ENCODE assay signal across 10 cellular contexts in the genomic region with DNA sequence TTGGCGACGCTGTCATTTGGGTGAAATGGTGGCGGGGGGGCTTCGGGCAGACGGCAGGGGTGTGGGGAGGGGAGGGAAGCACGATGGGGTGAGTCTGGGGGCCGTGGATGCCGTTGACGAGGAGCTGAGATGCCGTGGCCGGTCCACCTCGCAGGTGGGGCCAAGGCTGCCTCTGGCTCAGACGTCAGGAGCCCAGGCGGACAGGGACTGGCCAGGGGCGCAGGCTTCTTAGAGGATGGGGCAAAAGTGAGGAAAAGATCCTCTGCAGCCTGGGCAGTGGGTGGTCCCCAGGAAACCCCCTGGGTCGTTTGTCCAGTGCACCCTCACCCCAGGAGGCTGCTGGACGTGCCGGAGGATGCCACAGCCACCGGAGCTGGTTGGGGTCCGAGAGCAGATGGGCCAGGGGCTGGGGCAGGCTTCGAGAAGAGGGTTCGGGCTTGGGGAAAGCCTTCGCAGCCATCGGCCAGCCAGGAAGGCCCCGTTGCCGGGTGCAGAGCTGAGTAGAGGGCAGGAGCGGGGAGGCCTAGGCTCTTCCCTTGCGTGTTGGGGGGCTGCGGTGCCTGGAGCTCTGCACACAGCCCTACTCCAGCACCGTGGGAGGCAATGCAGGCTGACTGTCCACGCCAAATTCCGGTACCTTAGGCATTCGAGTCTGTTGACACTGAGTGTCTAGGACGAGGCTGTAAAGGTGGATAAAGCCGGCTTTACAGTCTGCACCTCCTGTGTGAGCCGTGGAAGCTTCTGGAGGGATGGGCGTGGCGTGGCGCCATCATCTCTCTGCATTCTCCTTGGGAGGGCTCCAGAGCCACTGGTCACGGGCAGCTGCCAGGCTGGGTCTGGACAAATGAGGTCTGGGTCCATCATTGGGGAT. TPM values are rescaled to one million over a fixed set of nuclear protein-coding genes. Genes with fewer than 3 reads are reported as not detected.
DNase-seq lines count a peak whose midpoint lies in the region; ATAC-seq, FAIRE-seq and TF ChIP-seq lines count a peak whose summit lies in the region.
"Had no signal": no experiment of that assay in that cellular context is flagged by ENCODE, and none has a peak within 500 bp of the region (broad histone marks: within the 10 kb centered on the region; RNA-seq: fewer than 3 reads in every experiment).

No MANE protein-coding gene starts in this region.

- TF ChIP-seq POLR2A in GM12878 (IDR thresholded peaks at IDR 0.05; ENCODE audit: low read depth, low read length) (no peak), HepG2 (IDR thresholded peaks at IDR 0.05; ENCODE audit: insufficient read depth in 1 of 2, low read depth in 2 of 2, low read length in 2 of 2) (no peak)

- TF ChIP-seq RAD21 in GM12878 (IDR thresholded peaks at IDR 0.05; ENCODE audit: insufficient read depth, low read depth, low read length) (no peak), HepG2 (CRISPR knock-in tag; IDR thresholded peaks at IDR 0.05) (no peak)

- H3K27me3 ChIP-seq in GM12878 (replicated peaks in 1 of 2; ENCODE audit: control insufficient read depth in 2 of 2, insufficient read depth in 2 of 2, low read length in 1 of 2): peaks cover 11 to 12% of the 10 kb centered on the region in 2 experiments
- peaks cover 38 to 73% of the 10 kb centered on the region in 2 experiments for H3K27me3 ChIP-seq in HepG2 (ENCODE audit: control insufficient read depth in 1 of 2, insufficient read depth in 2 of 2, low read length in 2 of 2)

- CTCF ChIA-PET in GM12878 (lab: Yijun Ruan, JAX): no interaction called here
- CTCF ChIA-PET in HepG2 (lab: Yijun Ruan, JAX; ENCODE audit: low intra/inter-chr PET ratio, low total read pairs): no interaction called here

- DNase-seq in activated T-cell treated with anti-CD3 and anti-CD28 coated beads, Interleukin-2, amount 50 U/mL, for 4 hours: no peak
- no peak for DNase-seq in activated T-cell treated with anti-CD3 and anti-CD28 coated beads, Interleukin-2, amount 50 U/mL, for 48 hours
- DNase-seq in GM12878 (ENCODE audit: low read depth, low spot score): no peak
- no peak for DNase-seq in HepG2 (ENCODE audit: low spot score)
- no peak for DNase-seq in cortex of kidney (lab: John Stamatoyannopoulos, UW)
- no peak for DNase-seq in SW 1271 (lab: John Stamatoyannopoulos, UW)
- DNase-seq in SIG-M5 treated with dmso at 0.1 percent for 504 hours (lab: John Stamatoyannopoulos, UW; ENCODE audit: unreplicated experiment): no peak
- DNase-seq: activated CD4-positive, alpha-beta T cell treated with anti-CD3 and anti-CD28 coated beads for 48 hours; brain microvascular endothelial cell had no signal

- H3K9me3 ChIP-seq in GM12878 (replicated peaks; ENCODE audit: control insufficient read depth, insufficient read depth, low read length) (no peaks in the 10 kb centered on the region), HepG2 (ENCODE audit: low read length) (no peaks in the 10 kb centered on the region)

- SMC1A ChIA-PET in GM12878 (lab: Charles Lee; ENCODE audit: uncharacterized antibody, unreplicated experiment): no interaction called here

- no peaks in the 10 kb centered on the region for H3K79me2 ChIP-seq in GM12878 (ENCODE audit: control insufficient read depth, insufficient read depth, low read length)
- no peaks in the 10 kb centered on the region for H3K79me2 ChIP-seq in HepG2 (ENCODE audit: insufficient read depth, low read length)

- peaks cover 11% of the 10 kb centered on the region for H3K4me1 Mint-ChIP-seq in activated T-cell treated with anti-CD3 and anti-CD28 coated beads, Interleukin-2, amount 50 U/mL, for 4 hours (ENCODE audit: low read depth)

- H3K27ac ChIP-seq in GM12878 (ENCODE audit: control insufficient read depth, insufficient read depth): no peak overlapping the region
- H3K27ac ChIP-seq in HepG2 (ENCODE audit: extremely low read length, insufficient read depth, low read length): no peak overlapping the region
- H3K27ac ChIP-seq in temporal lobe (ENCODE audit: low read depth, low read length): peak overlapping the region; percentile 89
- H3K27ac ChIP-seq: brain microvascular endothelial cell had no signal

- TF ChIP-seq EP300 in GM12878 (IDR thresholded peaks at IDR 0.05; ENCODE audit: borderline replicate concordance in 1 of 2, control insufficient read depth in 1 of 2, low read depth in 2 of 2, low read length in 2 of 2) (no peak), HepG2 (IDR thresholded peaks at IDR 0.05; ENCODE audit: low read depth in 2 of 2, low read length in 2 of 2) (no peak), HepG2 (CRISPR knock-in tag; IDR thresholded peaks at IDR 0.05; ENCODE audit: borderline replicate concordance) (no peak)

- FAIRE-seq in GM12878 (lab: Jason Lieb, UNC) (no peak), HepG2 (lab: Jason Lieb, UNC) (no peak)

- TF ChIP-seq CTCF in GM12878 (IDR thresholded peaks at IDR 0.05 in 2 of 3, conservative IDR thresholded peaks at IDR 0.05 in 1 of 3; ENCODE audit: control insufficient read depth in 2 of 3, extremely low read depth in 1 of 3, insufficient read depth in 1 of 3, low read depth in 3 of 3, low read length in 3 of 3) (no peak), HepG2 (CRISPR knock-in tag; IDR thresholded peaks at IDR 0.05) (no peak)

- no peaks in the 10 kb centered on the region for H3K9me3 Mint-ChIP-seq in activated T-cell treated with anti-CD3 and anti-CD28 coated beads, Interleukin-2, amount 50 U/mL, for 4 hours

- no peaks in the 10 kb centered on the region for H4K20me1 ChIP-seq in GM12878 (ENCODE audit: control insufficient read depth, insufficient read depth)
- peaks cover 16% of the 10 kb centered on the region; the same call in 1 of the 2 replicates for H4K20me1 ChIP-seq in HepG2 (ENCODE audit: insufficient read depth, low read length)

- BruUV-seq in GM12878 (replicated peaks; lab: Mats Ljungman, UMichigan) (no TSS peak), HepG2 (replicated peaks; lab: Mats Ljungman, UMichigan) (no TSS peak)

- H3K36me3 ChIP-seq in GM12878 (ENCODE audit: control insufficient read depth in 2 of 2, insufficient read depth in 2 of 2, low read length in 1 of 2) (no peaks in the 10 kb centered on the region), HepG2 (replicated peaks in 1 of 2; ENCODE audit: control insufficient read depth in 1 of 2, insufficient read depth in 2 of 2, low read length in 2 of 2) (no peaks in the 10 kb centered on the region)
- H3K36me3 ChIP-seq: brain microvascular endothelial cell had no signal

- POLR2A ChIA-PET in GM12878 (lab: Charles Lee): no interaction called here
- POLR2A ChIA-PET in HepG2 (lab: Yijun Ruan, JAX): no interaction called here

- peak overlapping the region; percentile 75 for H3K4me3 Mint-ChIP-seq in activated T-cell treated with anti-CD3 and anti-CD28 coated beads, Interleukin-2, amount 50 U/mL, for 4 hours

- in situ Hi-C loops in GM12878 (cut with MboI): no loop called here
- in situ Hi-C loops in HepG2 (cut with HindIII; ENCODE audit: extremely low pct_ligation_motif_present, low pct_unique_long_range_greater_than_20kb): no loop called here

- ATAC-seq in activated T-cell treated with anti-CD3 and anti-CD28 coated beads, Interleukin-2, amount 50 U/mL, for 4 hours: no peak
- ATAC-seq in GM12878 (no peak), HepG2 (0 out of 3 replicates have a peak, but pooled peaks have one; percentile 1)

- H3K4me3 ChIP-seq in GM12878 (no peak overlapping the region), HepG2 (replicated peaks in 1 of 3; ENCODE audit: insufficient read depth in 1 of 3, low read depth in 2 of 3, low read length in 3 of 3) (peak overlapping the region in 1 of 3 experiments; percentile 14; a peak in 1 of 6 replicates)

- H3K36me3 Mint-ChIP-seq in activated T-cell treated with anti-CD3 and anti-CD28 coated beads, Interleukin-2, amount 50 U/mL, for 4 hours (ENCODE audit: insufficient read depth): no peaks in the 10 kb centered on the region

- H2AFZ ChIP-seq in GM12878 (ENCODE audit: control insufficient read depth, low read depth, low read length) (no peak overlapping the region), HepG2 (ENCODE audit: low read length) (no peak overlapping the region)

- WGBS in GM12878 (ENCODE audit: insufficient coverage, insufficient replicate concordance, low lambda C conversion rate, missing lambda C conversion rate): 30% methylated on average over 31 of the region's 40 CpGs
- 20% methylated on average over 27 of the region's 40 CpGs for WGBS in HepG2 (ENCODE audit: low lambda C conversion rate)

- peaks cover 50% of the 10 kb centered on the region for H3K27me3 Mint-ChIP-seq in activated T-cell treated with anti-CD3 and anti-CD28 coated beads, Interleukin-2, amount 50 U/mL, for 4 hours (ENCODE audit: low read depth)

- intact Hi-C loops in GM12878 (cut with micrococcal nuclease; ENCODE audit: unreplicated experiment) (no loop called here), HepG2 (cut with micrococcal nuclease; ENCODE audit: unreplicated experiment) (no loop called here)

- no peaks in the 10 kb centered on the region for H3K4me1 ChIP-seq in GM12878 (ENCODE audit: control insufficient read depth, insufficient read depth, low read length)
- peaks cover 53% of the 10 kb centered on the region for H3K4me1 ChIP-seq in HepG2 (ENCODE audit: insufficient read depth, low read length)

- RAD21 ChIA-PET in GM12878 (lab: Charles Lee; ENCODE audit: unreplicated experiment): no interaction called here

- H3K4me2 ChIP-seq in GM12878 (ENCODE audit: control insufficient read depth, insufficient read depth) (no peak overlapping the region), HepG2 (ENCODE audit: low read depth, low read length) (peak overlapping the region; percentile 8; the same call in 1 of the 2 replicates)

- H3K9ac ChIP-seq in GM12878 (ENCODE audit: control insufficient read depth, insufficient read depth, low read length): no peak overlapping the region
- no peak overlapping the region for H3K9ac ChIP-seq in HepG2 (ENCODE audit: insufficient read depth, low read depth, low read length)

RNA-seq across cellular contexts. Expression of gene GPC1, which starts 18.8 kb away (rescaled TPM):
- 1 to 10 TPM; 3.7 to 6.3 (median 5.9) TPM for total RNA-seq in activated T-cell treated with anti-CD3 and anti-CD28 coated beads, Interleukin-2, amount 50 U/mL, for 4 hours
- 0.22 and 0.40 TPM in 2 replicates for total RNA-seq in GM12878 (2013; cell fraction: nucleolus; rRNA removed)
- total RNA-seq in GM12878 (2014; rRNA removed) (0.23 TPM in 1 of 2 replicates, not detected in the other), GM12878 (2014; rRNA removed; fragmentation: Illumina TruSeq; extraction: Trizol) (0.14 TPM in 1 of 2 replicates, not detected in the other), GM12878 (2021) (0.45 and 0.77 TPM in 2 replicates), HepG2 (2016; rRNA removed; fragmentation: Illumina TruSeq; extraction: Trizol) (2.1 and 5.5 TPM in 2 replicates), temporal lobe (37.4 TPM)
- polyA plus RNA-seq in GM12878 (2011; ENCODE audit: low read depth): not detected
- polyA plus RNA-seq in GM12878 (2011; rRNA removed) (0.07 and 0.26 TPM in 2 replicates), GM12878 (2014; fragmentation: Illumina TruSeq; extraction: Trizol) (0.09 TPM in 1 of 2 replicates, not detected in the other), GM12878 (2014; fragmentation: Nextera tagmentation; extraction: Ambion mirVana) (not detected), GM12878 (2014; rRNA removed) (0.06 and 0.22 TPM in 2 replicates), GM12878 (2016; fragmentation: Nextera tagmentation; extraction: Ambion mirVana) (under 1 TPM; 0.14 to 0.48 TPM), HepG2 (2011; rRNA removed) (4.0 and 4.8 TPM in 2 replicates)
- 0.16 and 0.23 TPM in 2 replicates for polyA plus RNA-seq in GM12878 (2011; cell fraction: cytosol; rRNA removed)
- polyA plus RNA-seq in GM12878 (2011; cell fraction: nucleus; rRNA removed): 0.61 and 0.64 TPM in 2 replicates
- polyA plus RNA-seq in GM12878 (2012): 0.39 and 0.60 TPM in 2 replicates
- polyA minus RNA-seq in GM12878 (2011; rRNA and poly(A)+ RNA removed): 0.41 and 0.51 TPM in 2 replicates
- 0.53 and 0.94 TPM in 2 replicates for polyA minus RNA-seq in GM12878 (2011; cell fraction: cytosol; rRNA and poly(A)+ RNA removed)
- polyA minus RNA-seq in GM12878 (2011; cell fraction: nucleus; rRNA and poly(A)+ RNA removed): 0.97 and 1.4 TPM in 2 replicates
- 0.91 and 1.6 TPM in 2 replicates for total RNA-seq in HepG2 (2016; cell fraction: cytosol; rRNA removed; fragmentation: Illumina TruSeq; extraction: Trizol; ENCODE audit: low read depth)
- total RNA-seq in HepG2 (2016; cell fraction: insoluble cytoplasmic fraction; rRNA removed; fragmentation: Illumina TruSeq; extraction: Trizol): 1.8 and 5.2 TPM in 2 replicates
- total RNA-seq in HepG2 (2016; cell fraction: membrane; rRNA removed; fragmentation: Illumina TruSeq; extraction: Trizol): 1.9 and 2.0 TPM in 2 replicates
- 5.4 and 7.0 TPM in 2 replicates for total RNA-seq in HepG2 (2016; cell fraction: nucleus; rRNA removed; fragmentation: Illumina TruSeq; extraction: Trizol)
- 2.4 and 5.8 TPM in 2 replicates for polyA plus RNA-seq in HepG2 (2011; cell fraction: cytosol; rRNA removed)
- 6.0 and 8.9 TPM in 2 replicates for polyA plus RNA-seq in HepG2 (2011; cell fraction: nucleus; rRNA removed)
- polyA plus RNA-seq in HepG2 (2012): 1.1 and 2.2 TPM in 2 replicates
- polyA plus RNA-seq in HepG2 (2016; cell fraction: cytosol; fragmentation: Illumina TruSeq; extraction: Trizol; ENCODE audit: low read depth): 1.3 and 1.7 TPM in 2 replicates
- polyA plus RNA-seq in HepG2 (2016; cell fraction: insoluble cytoplasmic fraction; fragmentation: Illumina TruSeq; extraction: Trizol; ENCODE audit: low read depth): 3.2 and 3.7 TPM in 2 replicates
- 2.1 and 3.5 TPM in 2 replicates for polyA plus RNA-seq in HepG2 (2016; cell fraction: membrane; fragmentation: Illumina TruSeq; extraction: Trizol; ENCODE audit: low read depth)
- polyA plus RNA-seq in HepG2 (2016; cell fraction: nucleus; fragmentation: Illumina TruSeq; extraction: Trizol; ENCODE audit: insufficient read depth, low read depth): 12.8 and 13.1 TPM in 2 replicates
- 9.2 and 40.8 TPM in 2 replicates for polyA minus RNA-seq in HepG2 (2011; rRNA and poly(A)+ RNA removed; ENCODE audit: low replicate concordance)
- polyA minus RNA-seq in HepG2 (2011; cell fraction: cytosol; rRNA and poly(A)+ RNA removed): 7.8 and 8.3 TPM in 2 replicates
- polyA minus RNA-seq in HepG2 (2011; cell fraction: nucleus; rRNA and poly(A)+ RNA removed): 2.1 and 4.8 TPM in 2 replicates
